ENCODE assay signal across 9 cellular contexts in the genomic region with DNA sequence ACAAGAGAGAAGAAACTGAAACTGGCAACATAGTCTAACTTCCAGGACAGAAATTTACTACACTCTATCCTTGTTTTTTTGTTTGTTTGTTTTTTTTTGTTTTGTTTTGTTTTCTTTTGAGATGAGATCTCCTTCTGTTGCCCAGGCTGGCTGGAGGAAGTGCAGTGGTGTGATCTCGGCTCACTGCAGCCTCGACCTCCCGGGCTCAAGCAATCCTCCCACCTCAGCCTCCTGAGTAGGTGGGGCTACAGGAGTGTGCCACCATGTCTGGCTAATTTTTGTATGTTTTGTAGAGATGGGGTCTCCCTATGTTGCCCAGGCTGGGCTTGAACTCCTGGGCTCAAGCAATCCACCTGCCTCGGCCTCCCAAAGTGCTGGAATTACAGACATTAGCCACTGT. TPM values are rescaled to one million over a fixed set of nuclear protein-coding genes. Genes with fewer than 3 reads are reported as not detected.
DNase-seq lines count a peak whose midpoint lies in the region; FAIRE-seq and TF ChIP-seq lines count a peak whose summit lies in the region.
"Not testable (repeated sequence)": the region's sequence is repeated elsewhere in the genome, so short reads cannot be mapped to it uniquely, and the experiment has no call there.
"Had no signal": no experiment of that assay in that cellular context is flagged by ENCODE, and none has a peak within 500 bp of the region (broad histone marks: within the 10 kb centered on the region; RNA-seq: fewer than 3 reads in every experiment).

No MANE protein-coding gene starts in this region.

- H3K27ac ChIP-seq in CD4-positive, alpha-beta memory T cell (ENCODE audit: low read depth, low read length) = not testable (repeated sequence)
- peak overlapping the region; percentile 64 to 83 for H3K27ac ChIP-seq in kidney (ENCODE audit: low read depth in 2 of 2, low read length in 2 of 2)
- peak overlapping the region; percentile 92 to 96 (median 95) for H3K27ac ChIP-seq in thyroid gland

- intact Hi-C loops in CD4-positive, alpha-beta memory T cell (cut with micrococcal nuclease); kidney (cut with DNase I); thyroid gland (cut with DNase I): not testable (repeated sequence)

- peak overlapping the region in 5 of 7 donors; percentile 43 to 89 (median 57) for H3K27ac Mint-ChIP-seq in CD4-positive, alpha-beta memory T cell
- H3K27ac Mint-ChIP-seq in activated CD4-positive, alpha-beta T cell treated with anti-CD3 and anti-CD28 coated beads, Interleukin-2, amount 10 ng/mL, durations not matched to agents 7 days and 5 days = not testable (repeated sequence)
- H3K27ac Mint-ChIP-seq in chondrocyte (ENCODE audit: unreplicated experiment) (peak overlapping the region; percentile 63), nephron progenitor cell (peak overlapping the region; percentile 68)

- peaks cover 37% of the 10 kb centered on the region for H3K4me1 ChIP-seq in CD4-positive, alpha-beta memory T cell (ENCODE audit: insufficient read depth, low read length)
- H3K4me1 ChIP-seq in kidney (ENCODE audit: control insufficient read depth in 1 of 2, insufficient read depth in 1 of 2, low read depth in 1 of 2, low read length in 2 of 2) = peaks cover 12 to 21% of the 10 kb centered on the region in 2 donors
- peaks cover 15 to 31% of the 10 kb centered on the region in 2 donors for H3K4me1 ChIP-seq in thyroid gland

- peak overlapping the region in 4 of 8 donors; percentile 12 to 80 (median 44) for H3K4me3 Mint-ChIP-seq in CD4-positive, alpha-beta memory T cell
- peak overlapping the region; percentile 24 for H3K4me3 Mint-ChIP-seq in activated CD4-positive, alpha-beta T cell treated with anti-CD3 and anti-CD28 coated beads, Interleukin-2, amount 10 ng/mL, durations not matched to agents 7 days and 5 days
- peak overlapping the region; percentile 0 for H3K4me3 Mint-ChIP-seq in chondrocyte (ENCODE audit: unreplicated experiment)
- peak overlapping the region; percentile 49 for H3K4me3 Mint-ChIP-seq in nephron progenitor cell

- not testable (repeated sequence) for H3K9me3 ChIP-seq in CD4-positive, alpha-beta memory T cell (ENCODE audit: control insufficient read depth in 1 of 2, low read length in 2 of 2); kidney (ENCODE audit: control insufficient read depth in 1 of 2, low read length in 2 of 2); thyroid gland

- not testable (repeated sequence) for H3K9me3 Mint-ChIP-seq in CD4-positive, alpha-beta memory T cell; activated CD4-positive, alpha-beta T cell treated with anti-CD3 and anti-CD28 coated beads, Interleukin-2, amount 10 ng/mL, durations not matched to agents 7 days and 5 days; chondrocyte (ENCODE audit: low read depth); nephron progenitor cell

- FAIRE-seq in kidney (lab: Jason Lieb, UNC) = not testable (repeated sequence)

- not testable (repeated sequence) for H3K4me3 ChIP-seq in CD4-positive, alpha-beta memory T cell (ENCODE audit: low read length in 2 of 2); thyroid gland (replicated peaks in 1 of 3)
- peak overlapping the region; percentile 34 to 75 for H3K4me3 ChIP-seq in kidney (ENCODE audit: low read length in 2 of 2)

- H3K27me3 ChIP-seq in CD4-positive, alpha-beta memory T cell (ENCODE audit: insufficient read depth, low read length); thyroid gland: not testable (repeated sequence)

- TF ChIP-seq POLR2A in thyroid gland (IDR thresholded peaks at IDR 0.05) = not testable (repeated sequence)

- POLR2A ChIA-PET in CD4-positive, alpha-beta memory T cell (lab: Charles Lee; ENCODE audit: partially characterized antibody) = interaction anchor here (2.5 to 2.6 kb wide), 2 partner anchors 17 to 24 kb away, joined by 13 to 30 read pairs; a partner anchor contains a TSS
- POLR2A ChIA-PET in activated CD4-positive, alpha-beta T cell treated with anti-CD3 and anti-CD28 coated beads, Interleukin-2, amount 10 ng/mL, durations not matched to agents 7 days and 5 days (lab: Charles Lee) = not testable (repeated sequence)

- DNase-seq in CD4-positive, alpha-beta memory T cell; activated CD4-positive, alpha-beta T cell treated with anti-CD3 and anti-CD28 coated beads, Interleukin-2, amount 10 ng/mL, durations not matched to agents 7 days and 5 days; chondrocyte (ENCODE audit: low spot score); kidney; nephron progenitor cell; thyroid gland: not testable (repeated sequence)

- H3K36me3 ChIP-seq in CD4-positive, alpha-beta memory T cell (ENCODE audit: insufficient read depth, low read length); kidney (ENCODE audit: control insufficient read depth in 1 of 2, insufficient read depth in 2 of 2, low read length in 2 of 2): not testable (repeated sequence)
- H3K36me3 ChIP-seq in thyroid gland = peaks cover 7 to 16% of the 10 kb centered on the region in 2 donors

- WGBS in thyroid gland, 2 donors = 76 to 79% methylated on average over 4 of the region's 4 CpGs

- TF ChIP-seq CTCF in chondrocyte (IDR thresholded peaks at IDR 0.05); kidney (IDR thresholded peaks at IDR 0.05; ENCODE audit: borderline replicate concordance, extremely low read depth, insufficient read depth); nephron progenitor cell (IDR thresholded peaks at IDR 0.05); thyroid gland (IDR thresholded peaks at IDR 0.05): not testable (repeated sequence)

- CTCF ChIA-PET in CD4-positive, alpha-beta memory T cell (lab: Charles Lee; ENCODE audit: partially characterized antibody) = interaction anchor here (1.1 to 2.0 kb wide), 3 partner anchors 49 to 79 kb away, joined by 3 to 7 read pairs (median 4); no protein-coding TSS in a partner anchor
- CTCF ChIA-PET in activated CD4-positive, alpha-beta T cell treated with anti-CD3 and anti-CD28 coated beads, Interleukin-2, amount 10 ng/mL, durations not matched to agents 7 days and 5 days (lab: Charles Lee) = interaction anchor here (0.7 to 0.9 kb wide), 3 partner anchors 24 to 1419 kb away, joined by 3 to 5 read pairs (median 3); a partner anchor contains a TSS

- H3K9ac ChIP-seq in kidney (ENCODE audit: low read length in 2 of 2) = peak overlapping the region in 1 of 2 donors; percentile 13

- peaks cover 27 to 54% (median 35%) of the 10 kb centered on the region in 4 donors for H3K4me1 Mint-ChIP-seq in CD4-positive, alpha-beta memory T cell
- H3K4me1 Mint-ChIP-seq in activated CD4-positive, alpha-beta T cell treated with anti-CD3 and anti-CD28 coated beads, Interleukin-2, amount 10 ng/mL, durations not matched to agents 7 days and 5 days = peaks cover 40% of the 10 kb centered on the region
- H3K4me1 Mint-ChIP-seq in chondrocyte (ENCODE audit: low read depth) (peaks cover 41% of the 10 kb centered on the region), nephron progenitor cell (peaks cover 54% of the 10 kb centered on the region)

- not testable (repeated sequence) for H3K27me3 Mint-ChIP-seq in CD4-positive, alpha-beta memory T cell; chondrocyte (ENCODE audit: low read depth); nephron progenitor cell (ENCODE audit: low read depth, poor library complexity)
- peaks cover 19% of the 10 kb centered on the region for H3K27me3 Mint-ChIP-seq in activated CD4-positive, alpha-beta T cell treated with anti-CD3 and anti-CD28 coated beads, Interleukin-2, amount 10 ng/mL, durations not matched to agents 7 days and 5 days

- H3K36me3 Mint-ChIP-seq in CD4-positive, alpha-beta memory T cell = peaks cover 8 to 11% of the 10 kb centered on the region in 2 donors
- H3K36me3 Mint-ChIP-seq in activated CD4-positive, alpha-beta T cell treated with anti-CD3 and anti-CD28 coated beads, Interleukin-2, amount 10 ng/mL, durations not matched to agents 7 days and 5 days (ENCODE audit: low read depth); chondrocyte (ENCODE audit: low read depth); nephron progenitor cell (ENCODE audit: low read depth): not testable (repeated sequence)

RNA-seq across cellular contexts. Expression of a gene that starts 1.6 kb away (rescaled TPM):
- 1 to 10 TPM; 8.0 to 9.6 TPM for total RNA-seq in CD4-positive, alpha-beta memory T cell
- polyA plus RNA-seq in CD4-positive, alpha-beta memory T cell = under 1 TPM in 1 of 2 donors, not detected in 1; 0.62 TPM
- 1 to 10 TPM; 7.0 to 8.0 TPM for total RNA-seq in activated CD4-positive, alpha-beta T cell treated with anti-CD3 and anti-CD28 coated beads, Interleukin-2, amount 10 ng/mL, durations not matched to agents 7 days and 5 days
- total RNA-seq in chondrocyte (15.7 to 23.6 TPM (median 23.1 TPM) in 3 replicates), kidney (16.6 TPM), thyroid gland (1 to 10 TPM; 4.0 to 7.5 (median 6.6) TPM)
- 10.9 TPM for polyA plus RNA-seq in kidney (ENCODE audit: insufficient read depth, low read depth, low replicate concordance)

RNA-seq across cellular contexts. Expression of a gene that starts 17.0 kb away (rescaled TPM):
- total RNA-seq in CD4-positive, alpha-beta memory T cell = 10 to 100 TPM; 20.8 to 26.4 TPM
- 1 to 10 TPM in 1 of 2 donors, under 1 TPM in 1; 0.99 to 5.3 TPM for polyA plus RNA-seq in CD4-positive, alpha-beta memory T cell
- 10 to 100 TPM; 15.3 to 16.9 TPM for total RNA-seq in activated CD4-positive, alpha-beta T cell treated with anti-CD3 and anti-CD28 coated beads, Interleukin-2, amount 10 ng/mL, durations not matched to agents 7 days and 5 days
- total RNA-seq in chondrocyte (11.3 to 14.7 TPM (median 14.4 TPM) in 3 replicates), kidney (17.9 TPM), thyroid gland (10 to 100 TPM in 3 of 4 donors, 1 to 10 TPM in 1; 9.0 to 18.5 (median 14.0) TPM)
- polyA plus RNA-seq in kidney (ENCODE audit: insufficient read depth, low read depth, low replicate concordance) = 11.9 TPM

RNA-seq across cellular contexts. Expression of a gene that starts 17.8 kb away (rescaled TPM):
- total RNA-seq in CD4-positive, alpha-beta memory T cell = 10 to 100 TPM; 31.2 to 34.0 TPM
- 10 to 100 TPM; 26.2 to 40.1 TPM for polyA plus RNA-seq in CD4-positive, alpha-beta memory T cell
- 10 to 100 TPM; 31.2 to 32.9 TPM for total RNA-seq in activated CD4-positive, alpha-beta T cell treated with anti-CD3 and anti-CD28 coated beads, Interleukin-2, amount 10 ng/mL, durations not matched to agents 7 days and 5 days
- total RNA-seq in chondrocyte (10.1 to 11.0 TPM (median 10.8 TPM) in 3 replicates), kidney (22.9 TPM), thyroid gland (10 to 100 TPM; 13.0 to 34.2 (median 28.9) TPM)
- 32.6 TPM for polyA plus RNA-seq in kidney (ENCODE audit: insufficient read depth, low read depth, low replicate concordance)

RNA-seq across cellular contexts. Expression of a gene that starts 23.2 kb away (rescaled TPM):
- 10 to 100 TPM; 20.3 to 20.9 TPM for total RNA-seq in CD4-positive, alpha-beta memory T cell
- under 1 TPM in 1 of 2 donors, not detected in 1; 0.30 TPM for polyA plus RNA-seq in CD4-positive, alpha-beta memory T cell
- total RNA-seq in activated CD4-positive, alpha-beta T cell treated with anti-CD3 and anti-CD28 coated beads, Interleukin-2, amount 10 ng/mL, durations not matched to agents 7 days and 5 days = 10 to 100 TPM; 14.2 TPM
- 16.1 to 18.1 TPM (median 16.4 TPM) in 3 replicates for total RNA-seq in chondrocyte
- total RNA-seq in kidney = 17.4 TPM
- polyA plus RNA-seq in kidney (ENCODE audit: insufficient read depth, low read depth, low replicate concordance) = 5.8 TPM
- total RNA-seq in thyroid gland = 10 to 100 TPM in 2 of 4 donors, 1 to 10 TPM in 2; 5.5 to 12.6 (median 9.1) TPM

RNA-seq across cellular contexts. Expression of a gene that starts 36.9 kb away (rescaled TPM):
- total RNA-seq in CD4-positive, alpha-beta memory T cell = not detected
- not detected for polyA plus RNA-seq in CD4-positive, alpha-beta memory T cell
- not detected for total RNA-seq in activated CD4-positive, alpha-beta T cell treated with anti-CD3 and anti-CD28 coated beads, Interleukin-2, amount 10 ng/mL, durations not matched to agents 7 days and 5 days
- total RNA-seq in chondrocyte = not detected in 3 replicates
- 0.66 TPM for total RNA-seq in kidney
- not detected for polyA plus RNA-seq in kidney (ENCODE audit: insufficient read depth, low read depth, low replicate concordance)
- 10 to 100 TPM in 1 of 4 donors, under 1 TPM in 1, not detected in 2; 0.94 to 14.8 TPM for total RNA-seq in thyroid gland
- total RNA-seq: activated CD4-positive, alpha-beta T cell treated with anti-CD3 and anti-CD28 coated beads for 36 hours; skeletal muscle tissue; T-helper 2 cell treated with Interferon-gamma antibody and Interleukin-4, amounts not matched to agents 100 ng/mL and 5 ng/mL, for 36 hours had no signal
